ENCODE assay signal across 8 cellular contexts in the genomic region with DNA sequence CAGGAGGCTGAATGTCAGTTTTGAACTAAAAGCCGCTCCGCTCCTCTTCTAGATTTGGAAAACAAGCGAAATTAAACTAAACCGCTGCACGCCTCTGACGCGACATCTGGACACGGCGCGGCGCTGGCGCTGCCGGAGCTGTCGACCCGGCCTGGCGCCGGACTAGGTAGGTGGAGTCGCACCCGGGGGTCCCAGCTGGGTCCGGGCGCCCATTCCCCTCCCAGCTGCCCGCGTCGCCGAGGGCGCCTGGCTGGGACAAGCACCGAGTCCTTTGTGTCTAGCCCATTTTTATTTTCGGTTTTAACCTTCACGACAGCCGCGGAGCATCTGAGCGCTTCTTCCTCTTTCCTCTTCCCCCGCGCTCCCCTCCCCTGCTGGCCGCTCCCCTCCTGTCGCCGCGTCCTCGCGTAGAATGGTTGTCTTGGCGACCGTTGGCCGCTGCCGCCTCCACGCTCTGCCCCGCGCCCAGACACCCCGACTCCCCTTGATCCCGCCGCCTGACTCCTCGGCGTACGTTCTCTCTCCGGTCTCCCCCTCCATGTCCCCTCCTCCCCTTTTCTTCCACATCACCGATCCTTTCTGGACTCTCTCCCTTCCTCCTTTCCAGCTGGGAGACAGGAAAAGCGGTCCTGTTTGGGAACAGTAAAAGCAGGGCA. TPM values are rescaled to one million over a fixed set of nuclear protein-coding genes. Genes with fewer than 3 reads are reported as not detected.
DNase-seq lines count a peak whose midpoint lies in the region; ATAC-seq and TF ChIP-seq lines count a peak whose summit lies in the region.

No MANE protein-coding gene starts in this region.

- no peaks in the 10 kb centered on the region for H3K36me3 Mint-ChIP-seq in stimulated activated naive CD8-positive, alpha-beta T cell treated with anti-CD3 and anti-CD28 coated beads, Interleukin-15, Interleukin-2, amounts not matched to agents 100 ng/mL and 50 ng/mL, for 24 hours (ENCODE audit: low read depth)

- H3K27me3 Mint-ChIP-seq in stimulated activated naive CD8-positive, alpha-beta T cell treated with anti-CD3 and anti-CD28 coated beads, Interleukin-15, Interleukin-2, amounts not matched to agents 100 ng/mL and 50 ng/mL, for 24 hours: peaks cover 43% of the 10 kb centered on the region

- no peaks in the 10 kb centered on the region for H3K9me3 Mint-ChIP-seq in stimulated activated naive CD8-positive, alpha-beta T cell treated with anti-CD3 and anti-CD28 coated beads, Interleukin-15, Interleukin-2, amounts not matched to agents 100 ng/mL and 50 ng/mL, for 24 hours

- H3K4me3 ChIP-seq in BE2C (ENCODE audit: low read depth, low read length) (peak overlapping the region; percentile 98), epithelial cell of proximal tubule (ENCODE audit: low read depth, low read length) (peak overlapping the region; percentile 76), mucosa of descending colon (peak overlapping the region; percentile 45)

- peak overlapping the region; percentile 87 for H3K4me3 Mint-ChIP-seq in stimulated activated naive CD8-positive, alpha-beta T cell treated with anti-CD3 and anti-CD28 coated beads, Interleukin-15, Interleukin-2, amounts not matched to agents 100 ng/mL and 50 ng/mL, for 24 hours

- H3K27me3 ChIP-seq in BE2C: no peaks in the 10 kb centered on the region

- DNase-seq in BE2C: peak; percentile 80
- peak; percentile 37 for DNase-seq in NCI-H510A (lab: John Stamatoyannopoulos, UW)
- DNase-seq in activated CD8-positive, alpha-beta memory T cell treated with anti-CD3 and anti-CD28 coated beads for 24 hours: peak; percentile 81
- DNase-seq in epithelial cell of proximal tubule (ENCODE audit: low read depth): no peak
- peak; percentile 77 to 92 (median 83) for DNase-seq in mucosa of descending colon

- H3K9me3 ChIP-seq in BE2C: no peaks in the 10 kb centered on the region
- no peaks in the 10 kb centered on the region for H3K9me3 ChIP-seq in mucosa of descending colon

- H3K27ac Mint-ChIP-seq in stimulated activated naive CD8-positive, alpha-beta T cell treated with anti-CD3 and anti-CD28 coated beads, Interleukin-15, Interleukin-2, amounts not matched to agents 100 ng/mL and 50 ng/mL, for 24 hours: peak overlapping the region; percentile 86

- H3K4me1 ChIP-seq in BE2C (no peaks in the 10 kb centered on the region), mucosa of descending colon (ENCODE audit: low read depth) (peaks cover 5% of the 10 kb centered on the region)

- TF ChIP-seq CTCF in BE2C (IDR thresholded peaks at IDR 0.05; ENCODE audit: low read depth, low read length): no peak
- no peak for TF ChIP-seq CTCF in epithelial cell of proximal tubule (conservative IDR thresholded peaks at IDR 0.05; ENCODE audit: low read depth, low read length)
- TF ChIP-seq CTCF in mucosa of descending colon (IDR thresholded peaks at IDR 0.05): no peak

- intact Hi-C loops in mucosa of descending colon (cut with DNase I, micrococcal nuclease): no loop called here

- peaks cover 21% of the 10 kb centered on the region for H3K4me1 Mint-ChIP-seq in stimulated activated naive CD8-positive, alpha-beta T cell treated with anti-CD3 and anti-CD28 coated beads, Interleukin-15, Interleukin-2, amounts not matched to agents 100 ng/mL and 50 ng/mL, for 24 hours (ENCODE audit: low read depth)

- H3K36me3 ChIP-seq in BE2C: no peaks in the 10 kb centered on the region; the same call in 1 of the 2 replicates
- no peaks in the 10 kb centered on the region for H3K36me3 ChIP-seq in mucosa of descending colon (ENCODE audit: low read depth)

- peak; percentile 88 for ATAC-seq in GM19035 (IDR thresholded peaks at IDR 0.05; ENCODE audit: unreplicated experiment)
- ATAC-seq in HG03135 (IDR thresholded peaks at IDR 0.05; ENCODE audit: unreplicated experiment): peak; percentile 87
- ATAC-seq in mucosa of descending colon: peak; percentile 89

RNA-seq across cellular contexts. Expression of a gene that starts 0.5 kb away (rescaled TPM):
- not detected for polyA plus RNA-seq in BE2C (2012; ENCODE audit: insufficient read depth, insufficient read length, low read depth)
- total RNA-seq in epithelial cell of proximal tubule (0.87 TPM in 1 of 2 replicates, not detected in the other), mucosa of descending colon (100 to 1,000 TPM in 1 of 3 donors, 10 to 100 TPM in 2; 48.3 to 134 (median 78.7) TPM)

RNA-seq across cellular contexts. Expression of a gene that starts 0.9 kb away (rescaled TPM):
- polyA plus RNA-seq in BE2C (2012; ENCODE audit: insufficient read depth, insufficient read length, low read depth): 128 TPM
- total RNA-seq in epithelial cell of proximal tubule (22.4 and 47.7 TPM in 2 replicates), mucosa of descending colon (1 to 10 TPM; 1.0 to 3.6 (median 1.2) TPM)

RNA-seq across cellular contexts. Expression of a gene that starts 14.0 kb away (rescaled TPM):
- polyA plus RNA-seq in BE2C (2012; ENCODE audit: insufficient read depth, insufficient read length, low read depth): 3.7 TPM
- total RNA-seq in epithelial cell of proximal tubule (12.3 and 25.9 TPM in 2 replicates), mucosa of descending colon (100 to 1,000 TPM in 2 of 3 donors, 10 to 100 TPM in 1; 64.8 to 192 (median 119) TPM)

Comparison
In these comparisons a context has a peak if more than half of its experiments do, and no peak if none do; other contexts are left out.
1. H3K4me3 ChIP-seq: peak in every context shown above with its lines; median percentile 98 in BE2C; 76 in epithelial cell of proximal tubule; 45 in mucosa of descending colon.
2. RNA of a gene that starts 0.5 kb away (total RNA-seq): 48.3 to 134 TPM in mucosa of descending colon; 0.87 TPM in epithelial cell of proximal tubule; every median in the first group is over 10 times any median in the second.
3. Peak in every context shown above with its lines, with median percentiles within 50 percentile points of each other: ATAC-seq.